Comparison of ENCODE assay signal across 30 cellular contexts in genomic region chr13:112329376-112329775, GRCh38. TPM values are rescaled to one million over a fixed set of nuclear protein-coding genes. Genes with fewer than 3 reads are reported as not detected.
"Had no signal": no experiment of that assay in that cellular context is flagged by ENCODE, and none has a peak within 500 bp of the region (broad histone marks: within the 10 kb centered on the region; RNA-seq: fewer than 3 reads in every experiment).

No MANE protein-coding gene starts in this region.

- ATAC-seq: esophagus mucosa, gastrocnemius medialis, heart right ventricle, left colon, left lobe of liver, lower lobe of right lung had no signal

- H3K36me3 ChIP-seq: esophagus squamous epithelium, gastrocnemius medialis, heart right ventricle, left ventricle myocardium inferior, lower lobe of right lung had no signal

- H3K27ac ChIP-seq: coronary artery, dorsolateral prefrontal cortex, epithelial cell of prostate, esophagus squamous epithelium, gastrocnemius medialis, heart right ventricle, left ventricle myocardium inferior, lower lobe of right lung had no signal

- H3K4me3 ChIP-seq: coronary artery, dorsolateral prefrontal cortex, esophagus squamous epithelium, gastrocnemius medialis, heart right ventricle, left ventricle myocardium inferior, lower lobe of right lung had no signal

- H3K9me3 ChIP-seq: esophagus squamous epithelium, gastrocnemius medialis, heart right ventricle, left ventricle myocardium inferior, lower lobe of right lung had no signal

- DNase-seq: dermis blood vessel endothelial cell; dorsolateral prefrontal cortex; effector CD4-positive, alpha-beta T cell; effector memory CD4-positive, alpha-beta T cell; erythroblast; esophagus squamous epithelium; foreskin fibroblast; foreskin melanocyte; gastrocnemius medialis; glutamatergic neuron; head of caudate nucleus; heart right ventricle; hippocampal formation; kidney glomerular epithelial cell; left colon; left ventricle myocardium inferior; lower lobe of right lung; mesenchymal stem cell; midbrain had no signal

- H3K4me1 ChIP-seq: gastrocnemius medialis, lower lobe of right lung had no signal

RNA-seq across cellular contexts. Expression of gene SPACA7, which starts 46.8 kb away (rescaled TPM):
- total RNA-seq: cerebellum, dermis blood vessel endothelial cell, dorsolateral prefrontal cortex, esophagus mucosa, esophagus squamous epithelium, gastrocnemius medialis, glomerular endothelial cell, heart right ventricle, left colon, left lobe of liver, left ventricle myocardium inferior, liver, lower lobe of right lung, lung microvascular endothelial cell, mononuclear cell, mucosa of gallbladder had no signal
- polyA plus RNA-seq: heart right ventricle, keratinocyte, liver had no signal
